Comparison of ENCODE assay signal across 33 cellular contexts in the genomic region with DNA sequence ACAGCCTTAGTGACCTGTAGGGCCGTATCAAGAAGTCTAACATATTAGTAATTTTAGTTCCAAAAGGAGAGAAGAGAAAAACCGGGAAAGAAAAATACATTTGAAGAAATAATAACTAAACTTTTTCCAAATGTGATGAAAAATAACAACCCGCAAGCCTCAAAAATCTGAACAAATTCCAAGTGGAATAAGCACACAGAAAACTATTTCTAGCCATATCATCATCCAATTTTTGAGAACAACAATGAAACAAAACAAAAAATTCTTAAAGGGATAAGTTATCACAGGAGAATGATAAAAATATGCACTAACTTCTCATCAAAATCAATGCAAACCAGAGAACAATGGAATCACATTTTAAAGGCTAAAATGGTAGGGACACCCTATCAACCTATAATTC.
"Had no signal": no experiment of that assay in that cellular context is flagged by ENCODE, and none has a peak within 500 bp of the region (broad histone marks: within the 10 kb centered on the region; RNA-seq: fewer than 3 reads in every experiment).

No MANE protein-coding gene starts in this region.

- H3K27ac Mint-ChIP-seq: activated B cell treated with CpG ODN at 0.5 μM for 24 hours; activated CD4-positive, alpha-beta T cell treated with anti-CD3 and anti-CD28 coated beads, Interleukin-2, amount 10 ng/mL, durations not matched to agents 24 days and 14 days; activated CD8-positive, alpha-beta memory T cell treated with anti-CD3 and anti-CD28 coated beads, Interleukin-2, amount 10 ng/mL, durations not matched to agents 7 days and 5 days; activated naive CD4-positive, alpha-beta T cell treated with anti-CD3 and anti-CD28 coated beads, Interleukin-2, amount 50 U/mL, for 72 hours; activated naive CD8-positive, alpha-beta T cell treated with anti-CD3 and anti-CD28 coated beads, Interleukin-2, amount 50 U/mL, for 24 hours; activated T-cell treated with anti-CD3 and anti-CD28 coated beads, Interleukin-2, amount 50 U/mL, for 24 hours; activated T-helper 1 cell treated with anti-CD3 and anti-CD28 coated beads, Interleukin-12 subunit alpha, Interleukin-12 subunit beta, Interleukin-2, Interleukin-4 antibody, amounts not matched to agents 30 ng/mL and 10 ng/mL and 1 ng/mL, durations not matched to agents 14 hours and 24 hours and 36 hours; T-helper 17 cell had no signal

- H3K4me3 ChIP-seq: cardiac muscle cell, MG63, Peyer's patch, SJCRH30 had no signal

- H3K27me3 Mint-ChIP-seq: T-helper 17 cell had no signal

- H3K36me3 ChIP-seq: brain microvascular endothelial cell, cardiac muscle cell, MG63, Peyer's patch, SJCRH30 had no signal

- DNase-seq: activated B cell treated with CpG ODN at 0.5 μM for 24 hours; activated CD4-positive, alpha-beta T cell treated with anti-CD3 and anti-CD28 coated beads for 1 hour; activated CD4-positive, alpha-beta T cell treated with anti-CD3 and anti-CD28 coated beads, Interleukin-2, amount 10 ng/mL, durations not matched to agents 24 days and 14 days; activated CD4-positive, alpha-beta T cell treated with anti-CD3 and anti-CD28 coated beads, Interleukin-2, amount 50 U/mL, for 48 hours; activated CD8-positive, alpha-beta memory T cell treated with anti-CD3 and anti-CD28 coated beads, Interleukin-2, amount 10 ng/mL, durations not matched to agents 7 days and 5 days; activated effector memory CD4-positive, alpha-beta T cell treated with Interleukin-2 at 50 U/mL for 16 hours; activated naive CD4-positive, alpha-beta T cell treated with Interleukin-2 at 50 U/mL for 16 hours; activated naive CD8-positive, alpha-beta T cell treated with anti-CD3 and anti-CD28 coated beads, Interleukin-2, amount 50 U/mL, for 24 hours; activated T-cell treated with anti-CD3 and anti-CD28 coated beads, Interleukin-2, amount 50 U/mL, for 24 hours; amygdala; brain microvascular endothelial cell; MG63; MV-4-11; NCI-H1092 treated with DMSO at 0.1 percent for 48 hours; NCI-H1417 treated with DMSO at 0.1 percent for 48 hours; NCI-H1694 treated with DMSO at 0.1 percent for 48 hours; NCI-H2029 treated with DMSO at 0.1 percent for 48 hours; NCI-H345; NCI-H510A treated with DMSO at 0.1 percent for 48 hours; NCI-H69; NK-92 treated with Interleukin-12 subunit alpha and Interleukin-12 subunit beta, amount 100 ng/mL, for 24 hours; OCI-M1; Peyer's patch; Right ventricle myocardium superior; SJCRH30; T-helper 17 cell; T-helper 9 cell had no signal

- H3K4me2 ChIP-seq: KMS-11 had no signal

- H3K4me1 ChIP-seq: Peyer's patch, SJCRH30 had no signal

- H3K27me3 ChIP-seq: brain microvascular endothelial cell, cardiac muscle cell, MG63, Peyer's patch, SJCRH30 had no signal

- H3K4me1 Mint-ChIP-seq: activated B cell treated with CpG ODN at 0.5 μM for 24 hours; activated naive CD8-positive, alpha-beta T cell treated with anti-CD3 and anti-CD28 coated beads, Interleukin-2, amount 50 U/mL, for 24 hours; T-helper 17 cell had no signal

- H3K9me3 ChIP-seq: Peyer's patch, SJCRH30 had no signal

- ATAC-seq: activated CD8-positive, alpha-beta memory T cell treated with anti-CD3 and anti-CD28 coated beads, Interleukin-2, amount 10 ng/mL, durations not matched to agents 7 days and 5 days; activated naive CD4-positive, alpha-beta T cell treated with anti-CD3 and anti-CD28 coated beads, Interleukin-2, amount 50 U/mL, for 72 hours; activated naive CD8-positive, alpha-beta T cell treated with anti-CD3 and anti-CD28 coated beads, Interleukin-2, amount 50 U/mL, for 24 hours; SK-N-SH treated with all-trans-retinoic acid at 6 μM for 48 hours; T-helper 17 cell had no signal

- H3K4me3 Mint-ChIP-seq: activated B cell treated with CpG ODN at 0.5 μM for 24 hours; activated CD4-positive, alpha-beta T cell treated with anti-CD3 and anti-CD28 coated beads, Interleukin-2, amount 10 ng/mL, durations not matched to agents 24 days and 14 days; activated CD8-positive, alpha-beta memory T cell treated with anti-CD3 and anti-CD28 coated beads, Interleukin-2, amount 10 ng/mL, durations not matched to agents 7 days and 5 days; activated naive CD8-positive, alpha-beta T cell treated with anti-CD3 and anti-CD28 coated beads, Interleukin-2, amount 50 U/mL, for 24 hours; activated T-cell treated with anti-CD3 and anti-CD28 coated beads, Interleukin-2, amount 50 U/mL, for 24 hours; activated T-helper 1 cell treated with anti-CD3 and anti-CD28 coated beads, Interleukin-12 subunit alpha, Interleukin-12 subunit beta, Interleukin-2, Interleukin-4 antibody, amounts not matched to agents 30 ng/mL and 10 ng/mL and 1 ng/mL, durations not matched to agents 14 hours and 24 hours and 36 hours; T-helper 17 cell had no signal

- H3K9ac ChIP-seq: KMS-11 had no signal

- H3K27ac ChIP-seq: brain microvascular endothelial cell, cardiac muscle cell, KMS-11, Peyer's patch, RWPE1, SJCRH30 had no signal
